In genomic region chr2:27369471-27370025, GRCh38 we compare ENCODE assay signal across 8 cellular contexts. TPM values are rescaled to one million over a fixed set of nuclear protein-coding genes. Genes with fewer than 3 reads are reported as not detected.
DNase-seq lines count a peak whose midpoint lies in the region; ATAC-seq and TF ChIP-seq lines count a peak whose summit lies in the region.

No MANE protein-coding gene starts in this region.

- no peak for TF ChIP-seq POLR2A in testis (IDR thresholded peaks at IDR 0.05)

- peak overlapping the region; percentile 88 for H3K4me3 ChIP-seq in ectodermal cell (ENCODE audit: insufficient read depth, low read depth, low read length)
- H3K4me3 ChIP-seq in lung = peak overlapping the region; percentile 78
- H3K4me3 ChIP-seq in testis = peak overlapping the region; percentile 86 to 87

- H3K27me3 ChIP-seq in ectodermal cell (ENCODE audit: control insufficient read depth, insufficient read depth, low read length, poor library complexity, severe bottlenecking) (no peaks in the 10 kb centered on the region), lung (ENCODE audit: control insufficient read depth, insufficient read depth) (no peaks in the 10 kb centered on the region), testis (no peaks in the 10 kb centered on the region)

- no peaks in the 10 kb centered on the region for H3K9me3 ChIP-seq in ectodermal cell (ENCODE audit: control insufficient read depth, low read length)
- no peaks in the 10 kb centered on the region for H3K9me3 ChIP-seq in lung (ENCODE audit: control insufficient read depth in 2 of 2, insufficient read depth in 1 of 2, low read length in 1 of 2)
- H3K9me3 ChIP-seq in testis = no peaks in the 10 kb centered on the region

- H3K27ac ChIP-seq in ectodermal cell (ENCODE audit: insufficient read depth, low read depth, low read length, poor library complexity, severe bottlenecking) = peak overlapping the region; percentile 69
- peak overlapping the region; percentile 92 to 95 for H3K27ac ChIP-seq in lung (ENCODE audit: low read depth in 1 of 2, low read length in 1 of 2)
- H3K27ac ChIP-seq in testis = peak overlapping the region; percentile 71 to 92

- H3K4me1 ChIP-seq in ectodermal cell (ENCODE audit: control insufficient read depth, insufficient read depth, low read length) (peaks cover 14% of the 10 kb centered on the region), lung (ENCODE audit: control insufficient read depth in 2 of 2, insufficient read depth in 2 of 2, low read length in 2 of 2) (peaks cover 2 to 3% of the 10 kb centered on the region in 2 donors), testis (peaks cover 23% of the 10 kb centered on the region)

- ATAC-seq in HG02885 (IDR thresholded peaks at IDR 0.05; ENCODE audit: poor library complexity, unreplicated experiment) = peak; percentile 10
- peak; percentile 32 for ATAC-seq in lung (ENCODE audit: insufficient read depth, low FRiP score)
- no peak for ATAC-seq in GM18909 (IDR thresholded peaks at IDR 0.05; ENCODE audit: poor library complexity, unreplicated experiment)

- TF ChIP-seq CTCF in lung (IDR thresholded peaks at IDR 0.05; ENCODE audit: control extremely low read depth, extremely low read depth) = no peak
- no peak for TF ChIP-seq CTCF in testis (IDR thresholded peaks at IDR 0.05)

- WGBS in ectodermal cell, 2 experiments = 7% methylated on average over 18 of the region's 18 CpGs
- WGBS in lung, 2 donors = 1% methylated on average over 18 of the region's 18 CpGs
- whole genome bisulfite sequencing in testis, 2 donors = 1% methylated on average over 9 to 18 of the region's 18 CpGs

- peaks cover 42% of the 10 kb centered on the region for H3K36me3 ChIP-seq in ectodermal cell (ENCODE audit: control insufficient read depth, insufficient read depth, low read length)
- peaks cover 21 to 33% of the 10 kb centered on the region in 2 donors for H3K36me3 ChIP-seq in lung (ENCODE audit: control insufficient read depth in 2 of 2, insufficient read depth in 2 of 2, low read length in 2 of 2)
- H3K36me3 ChIP-seq in testis (ENCODE audit: low read depth, missing control alignments) = no peaks in the 10 kb centered on the region

- DNase-seq in NCI-H526 (lab: John Stamatoyannopoulos, UW) (peak; percentile 23 to 75), NCI-H526 treated with DMSO at 0.1 percent for 48 hours (lab: John Stamatoyannopoulos, UW) (no peak), RKO (ENCODE audit: low spot score) (peak; percentile 69), lung (ENCODE audit: low spot score) (peak; percentile 43), testis (no peak)

- intact Hi-C loops in testis (cut with DNase I; ENCODE audit: low total_unique reads) = no loop called here

RNA-seq across cellular contexts. Expression of gene EIF2B4, which starts 0.6 kb away (rescaled TPM):
- 64.2 TPM for polyA plus RNA-seq in ectodermal cell (2013, experiment 1 of 4)
- polyA plus RNA-seq in ectodermal cell (2013, experiment 2 of 4) = 65.0 TPM
- polyA plus RNA-seq in ectodermal cell (2013, experiment 3 of 4) = 51.2 TPM
- polyA plus RNA-seq in ectodermal cell (2013, experiment 4 of 4) = 60.3 TPM
- total RNA-seq in lung (10 to 100 TPM; 19.6 to 37.3 TPM), testis (10 to 100 TPM; 59.4 to 67.7 TPM)
- polyA plus RNA-seq in lung (10 to 100 TPM; 37.3 to 55.4 TPM), testis (ENCODE audit: insufficient read depth, low read depth, low replicate concordance) (111 TPM)

RNA-seq across cellular contexts. Expression of gene SNX17, which starts 0.9 kb away (rescaled TPM):
- 83.8 TPM for polyA plus RNA-seq in ectodermal cell (2013, experiment 1 of 4)
- polyA plus RNA-seq in ectodermal cell (2013, experiment 2 of 4) = 92.4 TPM
- 65.9 TPM for polyA plus RNA-seq in ectodermal cell (2013, experiment 3 of 4)
- polyA plus RNA-seq in ectodermal cell (2013, experiment 4 of 4) = 75.7 TPM
- total RNA-seq in lung = 100 to 1,000 TPM in 1 of 2 donors, 10 to 100 TPM in 1; 65.8 to 129 TPM
- polyA plus RNA-seq in lung = 100 to 1,000 TPM in 1 of 2 donors, 10 to 100 TPM in 1; 68.4 to 123 TPM
- total RNA-seq in testis = 100 to 1,000 TPM in 1 of 2 donors, 10 to 100 TPM in 1; 79.3 to 104 TPM
- polyA plus RNA-seq in testis (ENCODE audit: insufficient read depth, low read depth, low replicate concordance) = 96.5 TPM

RNA-seq across cellular contexts. Expression of gene ZNF513, which starts 11.0 kb away (rescaled TPM):
- polyA plus RNA-seq in ectodermal cell (2013, experiment 1 of 4) = 30.7 TPM
- polyA plus RNA-seq in ectodermal cell (2013, experiment 2 of 4) = 34.7 TPM
- 27.8 TPM for polyA plus RNA-seq in ectodermal cell (2013, experiment 3 of 4)
- polyA plus RNA-seq in ectodermal cell (2013, experiment 4 of 4) = 30.9 TPM
- 10 to 100 TPM in 1 of 2 donors, 1 to 10 TPM in 1; 8.0 to 21.1 TPM for total RNA-seq in lung
- polyA plus RNA-seq in lung = 10 to 100 TPM; 21.6 to 22.2 TPM
- 10 to 100 TPM; 26.7 to 39.4 TPM for total RNA-seq in testis
- polyA plus RNA-seq in testis (ENCODE audit: insufficient read depth, low read depth, low replicate concordance) = 39.8 TPM

RNA-seq across cellular contexts. Expression of gene GTF3C2, which starts 13.0 kb away (rescaled TPM):
- polyA plus RNA-seq in ectodermal cell (2013, experiment 1 of 4) = 115 TPM
- 115 TPM for polyA plus RNA-seq in ectodermal cell (2013, experiment 2 of 4)
- 78.5 TPM for polyA plus RNA-seq in ectodermal cell (2013, experiment 3 of 4)
- 97.4 TPM for polyA plus RNA-seq in ectodermal cell (2013, experiment 4 of 4)
- total RNA-seq in lung (10 to 100 TPM; 46.4 to 61.8 TPM), testis (10 to 100 TPM; 72.6 to 91.3 TPM)
- polyA plus RNA-seq in lung (10 to 100 TPM; 28.7 to 41.0 TPM), testis (ENCODE audit: insufficient read depth, low read depth, low replicate concordance) (55.1 TPM)

RNA-seq across cellular contexts. Expression of gene PPM1G, which starts 39.8 kb away (rescaled TPM):
- 144 TPM for polyA plus RNA-seq in ectodermal cell (2013, experiment 1 of 4)
- 138 TPM for polyA plus RNA-seq in ectodermal cell (2013, experiment 2 of 4)
- 111 TPM for polyA plus RNA-seq in ectodermal cell (2013, experiment 3 of 4)
- 120 TPM for polyA plus RNA-seq in ectodermal cell (2013, experiment 4 of 4)
- total RNA-seq in lung (10 to 100 TPM; 45.9 to 66.0 TPM), testis (100 to 1,000 TPM; 163 to 245 TPM)
- polyA plus RNA-seq in lung (10 to 100 TPM; 57.5 to 76.2 TPM), testis (ENCODE audit: insufficient read depth, low read depth, low replicate concordance) (569 TPM)

Comparison
In these comparisons a context has a peak if more than half of its experiments do, and no peak if none do; other contexts are left out.
1. DNase-seq: peak in NCI-H526 (2 of 2), RKO (single experiment) and lung (single experiment); none in NCI-H526 treated with DMSO at 0.1 percent for 48 hours (single experiment) and testis (single experiment).
2. Peak in every context shown above with its lines, with median percentiles within 50 percentile points of each other: H3K27ac ChIP-seq and H3K4me3 ChIP-seq.